ENCODE assay signal across 11 cellular contexts in genomic region chr16:85444879-85445778, GRCh38.
DNase-seq lines count a peak whose midpoint lies in the region; ATAC-seq, FAIRE-seq and TF ChIP-seq lines count a peak whose summit lies in the region.
"Had no signal": no experiment of that assay in that cellular context is flagged by ENCODE, and none has a peak within 500 bp of the region (broad histone marks: within the 10 kb centered on the region; RNA-seq: fewer than 3 reads in every experiment).

No MANE protein-coding gene starts in this region.

- DNase-seq in HepG2 (ENCODE audit: low spot score), result no peak
- DNase-seq in right lobe of liver, result no peak
- peak; percentile 57 for DNase-seq in NCI-H526 treated with DMSO at 0.1 percent for 48 hours (lab: John Stamatoyannopoulos, UW)
- DNase-seq in trophoblast cell, result no peak
- DNase-seq in omental fat pad (ENCODE audit: low spot score), result no peak
- DNase-seq: T-helper 1 cell had no signal

- peak; percentile 19; the same call in 1 of the 2 replicates for TF ChIP-seq RAD21 in HepG2 (CRISPR knock-in tag; IDR thresholded peaks at IDR 0.05)

- H3K14ac ChIP-seq in trophoblast cell (ENCODE audit: low read length), result no peak overlapping the region

- H4K8ac ChIP-seq in trophoblast cell (ENCODE audit: low read depth, low read length), result no peak overlapping the region

- H3K18ac ChIP-seq in trophoblast cell (ENCODE audit: low read length), result no peak overlapping the region

- H2AK5ac ChIP-seq in trophoblast cell (ENCODE audit: low read length), result no peak overlapping the region

- H3K9ac ChIP-seq in HepG2 (ENCODE audit: insufficient read depth, low read depth, low read length), result no peak overlapping the region
- no peak overlapping the region for H3K9ac ChIP-seq in trophoblast cell (ENCODE audit: low read length)

- POLR2A ChIA-PET in HepG2 (lab: Yijun Ruan, JAX), result no interaction called here

- H2AFZ ChIP-seq in HepG2 (ENCODE audit: low read length), result no peak overlapping the region
- no peak overlapping the region for H2AFZ ChIP-seq in trophoblast cell (ENCODE audit: insufficient read depth, low read length, poor library complexity)

- 51% methylated on average over 28 of the region's 41 CpGs for WGBS in HepG2 (ENCODE audit: low lambda C conversion rate)
- no CpG with 5 or more reads among the region's 41 CpGs for WGBS in right lobe of liver (ENCODE audit: insufficient coverage, low coverage, low lambda C conversion rate, missing lambda C conversion rate)
- WGBS in trophoblast cell (ENCODE audit: extremely low coverage, insufficient coverage, insufficient read length), result no CpG with 5 or more reads among the region's 41 CpGs

- no peaks in the 10 kb centered on the region for H3K36me3 ChIP-seq in HepG2 (replicated peaks in 1 of 2; ENCODE audit: control insufficient read depth in 1 of 2, insufficient read depth in 2 of 2, low read length in 2 of 2)
- no peaks in the 10 kb centered on the region for H3K36me3 ChIP-seq in right lobe of liver
- H3K36me3 ChIP-seq in trophoblast cell (ENCODE audit: control insufficient read depth in 1 of 2, insufficient read depth in 2 of 2, low read length in 2 of 2), result no peaks in the 10 kb centered on the region

- H4K20me1 ChIP-seq in HepG2 (ENCODE audit: insufficient read depth, low read length), result peaks cover 9% of the 10 kb centered on the region; the same call in 1 of the 2 replicates

- CTCF ChIA-PET in HepG2 (lab: Yijun Ruan, JAX; ENCODE audit: low intra/inter-chr PET ratio, low total read pairs), result no interaction called here

- H2BK5ac ChIP-seq in trophoblast cell (ENCODE audit: low read depth, low read length, poor library complexity), result no peak overlapping the region

- H3K9me3 ChIP-seq in HepG2 (ENCODE audit: low read length) (no peaks in the 10 kb centered on the region), right lobe of liver (no peaks in the 10 kb centered on the region), trophoblast cell (ENCODE audit: insufficient read depth, low read depth, low read length) (no peaks in the 10 kb centered on the region)

- H3K27ac ChIP-seq in HepG2 (ENCODE audit: extremely low read length, insufficient read depth, low read length) (no peak overlapping the region), right lobe of liver (no peak overlapping the region), trophoblast cell (ENCODE audit: low read depth, low read length) (no peak overlapping the region)

- TF ChIP-seq EP300 in HepG2 (IDR thresholded peaks at IDR 0.05; ENCODE audit: low read depth in 2 of 2, low read length in 2 of 2), result no peak
- no peak for TF ChIP-seq EP300 in HepG2 (CRISPR knock-in tag; IDR thresholded peaks at IDR 0.05; ENCODE audit: borderline replicate concordance)

- peak overlapping the region; percentile 25; the same call in 1 of the 2 replicates for H3K4me2 ChIP-seq in HepG2 (ENCODE audit: low read depth, low read length)
- no peak overlapping the region for H3K4me2 ChIP-seq in trophoblast cell (ENCODE audit: low read length)

- no peak overlapping the region for H4K12ac ChIP-seq in trophoblast cell (ENCODE audit: low read depth, low read length)

- no TSS peak for BruUV-seq in HepG2 (replicated peaks; lab: Mats Ljungman, UMichigan)

- H4K91ac ChIP-seq in trophoblast cell (ENCODE audit: low read depth, low read length), result no peak overlapping the region

- FAIRE-seq in HepG2 (lab: Jason Lieb, UNC), result no peak
- FAIRE-seq: H54, HTR-8/SVneo had no signal

- H3K23ac ChIP-seq in trophoblast cell (ENCODE audit: low read length), result no peak overlapping the region

- H3K4me1 ChIP-seq in HepG2 (ENCODE audit: insufficient read depth, low read length), result peaks cover 62% of the 10 kb centered on the region
- peaks cover 0 to 39% (median 10%) of the 10 kb centered on the region in 4 donors for H3K4me1 ChIP-seq in right lobe of liver
- H3K4me1 ChIP-seq in trophoblast cell (ENCODE audit: control insufficient read depth in 1 of 2, insufficient read depth in 2 of 2, low read length in 2 of 2), result no peaks in the 10 kb centered on the region

- in situ Hi-C loops in HepG2 (cut with HindIII; ENCODE audit: extremely low pct_ligation_motif_present, low pct_unique_long_range_greater_than_20kb), result loop anchor here (5.0 kb wide), 2 partner anchors 112 to 162 kb away; no protein-coding TSS in a partner anchor

- H2BK12ac ChIP-seq in trophoblast cell (ENCODE audit: low read length), result no peak overlapping the region

- no peak overlapping the region for H2BK120ac ChIP-seq in trophoblast cell (ENCODE audit: insufficient read depth, low read length, poor library complexity)

- ATAC-seq in HepG2 (no peak), right lobe of liver (no peak), esophagus mucosa (peak; percentile 25), GM19328 (IDR thresholded peaks at IDR 0.05; ENCODE audit: unreplicated experiment) (no peak), HG03520 (IDR thresholded peaks at IDR 0.05; ENCODE audit: unreplicated experiment) (no peak), omental fat pad (ENCODE audit: low FRiP score) (no peak)

- H3K4me3 ChIP-seq in HepG2 (replicated peaks in 1 of 3; ENCODE audit: insufficient read depth in 1 of 3, low read depth in 2 of 3, low read length in 3 of 3) (no peak overlapping the region), right lobe of liver (no peak overlapping the region), trophoblast cell (ENCODE audit: low read depth, low read length) (no peak overlapping the region)

- intact Hi-C loops in HepG2 (cut with micrococcal nuclease; ENCODE audit: unreplicated experiment) (loop anchor here (5.0 kb wide), 1 partner anchor 47 kb away; no protein-coding TSS in a partner anchor), right lobe of liver (cut with DNase I) (no loop called here)

- no peaks in the 10 kb centered on the region for H3K79me1 ChIP-seq in trophoblast cell (ENCODE audit: low read length)

- H3K27me3 ChIP-seq in HepG2 (ENCODE audit: control insufficient read depth in 1 of 2, insufficient read depth in 2 of 2, low read length in 2 of 2) (peaks cover 4 to 44% of the 10 kb centered on the region in 2 experiments), right lobe of liver (no peaks in the 10 kb centered on the region), trophoblast cell (ENCODE audit: insufficient read depth, low read length) (no peaks in the 10 kb centered on the region)

- H3K4ac ChIP-seq in trophoblast cell (ENCODE audit: low read depth, low read length), result no peak overlapping the region

- no peaks in the 10 kb centered on the region for H3K79me2 ChIP-seq in HepG2 (ENCODE audit: insufficient read depth, low read length)
- H3K79me2 ChIP-seq in trophoblast cell (ENCODE audit: control insufficient read depth, insufficient read depth, low read length, poor library complexity), result no peaks in the 10 kb centered on the region

- TF ChIP-seq POLR2A in HepG2 (IDR thresholded peaks at IDR 0.05; ENCODE audit: insufficient read depth in 1 of 2, low read depth in 2 of 2, low read length in 2 of 2) (no peak), right lobe of liver (IDR thresholded peaks at IDR 0.05) (no peak)

- peak; percentile 37; the same call in 1 of the 2 replicates for TF ChIP-seq CTCF in HepG2 (CRISPR knock-in tag; IDR thresholded peaks at IDR 0.05)
- no peak for TF ChIP-seq CTCF in right lobe of liver (IDR thresholded peaks at IDR 0.05)
- no peak for TF ChIP-seq CTCF in omental fat pad (IDR thresholded peaks at IDR 0.05)

TF ChIP-seq in HepG2, 621 proteins besides CTCF, POLR2A, EP300 and RAD21 (continues in another document):
- TF ChIP-seq MEIS1 (CRISPR knock-in tag; IDR thresholded peaks at IDR 0.05; ENCODE audit: borderline replicate concordance) (no peak), ATF5 (CRISPR knock-in tag; IDR thresholded peaks at IDR 0.05; ENCODE audit: low read depth) (no peak), HOXA3 (CRISPR knock-in tag; IDR thresholded peaks at IDR 0.05) (0 out of 2 replicates have a peak, but pooled peaks have one; percentile 15), ZNF343 (CRISPR knock-in tag; IDR thresholded peaks at IDR 0.05) (no peak), ZNF17 (CRISPR knock-in tag; IDR thresholded peaks at IDR 0.05) (0 out of 2 replicates have a peak, but pooled peaks have one; percentile 19), ZNF317 (CRISPR knock-in tag; IDR thresholded peaks at IDR 0.05) (no peak), ZNF335 (CRISPR knock-in tag; IDR thresholded peaks at IDR 0.05) (no peak), ZFP82 (CRISPR knock-in tag; IDR thresholded peaks at IDR 0.05; ENCODE audit: borderline replicate concordance) (peak; percentile 51; the same call in 1 of the 2 replicates), RNF2 (conservative IDR thresholded peaks at IDR 0.05; ENCODE audit: low read depth) (no peak), STAG1 (CRISPR knock-in tag; IDR thresholded peaks at IDR 0.05) (peak; percentile 30), BRD4 (CRISPR knock-in tag; IDR thresholded peaks at IDR 0.05) (no peak), ZNF737 (CRISPR knock-in tag; IDR thresholded peaks at IDR 0.05; ENCODE audit: borderline replicate concordance) (0 out of 2 replicates have a peak, but pooled peaks have one; percentile 77)
- TF ChIP-seq, protein P1, sequence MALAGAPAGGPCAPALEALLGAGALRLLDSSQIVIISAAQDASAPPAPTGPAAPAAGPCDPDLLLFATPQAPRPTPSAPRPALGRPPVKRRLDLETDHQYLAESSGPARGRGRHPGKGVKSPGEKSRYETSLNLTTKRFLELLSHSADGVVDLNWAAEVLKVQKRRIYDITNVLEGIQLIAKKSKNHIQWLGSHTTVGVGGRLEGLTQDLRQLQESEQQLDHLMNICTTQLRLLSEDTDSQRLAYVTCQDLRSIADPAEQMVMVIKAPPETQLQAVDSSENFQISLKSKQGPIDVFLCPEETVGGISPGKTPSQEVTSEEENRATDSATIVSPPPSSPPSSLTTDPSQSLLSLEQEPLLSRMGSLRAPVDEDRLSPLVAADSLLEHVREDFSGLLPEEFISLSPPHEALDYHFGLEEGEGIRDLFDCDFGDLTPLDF (CRISPR knock-in tag; IDR thresholded peaks at IDR 0.05), result no peak
